Comparison of ENCODE assay signal across 28 cellular contexts in genomic region chr15:62715946-62716345, GRCh38.
"Had no signal": no experiment of that assay in that cellular context is flagged by ENCODE, and none has a peak within 500 bp of the region (broad histone marks: within the 10 kb centered on the region; RNA-seq: fewer than 3 reads in every experiment).

No MANE protein-coding gene starts in this region.

- H3K9me3 ChIP-seq: colonic mucosa, esophagus muscularis mucosa, esophagus squamous epithelium, gastrocnemius medialis, gastroesophageal sphincter, heart left ventricle, heart right ventricle had no signal

- H3K4me3 ChIP-seq: colonic mucosa, coronary artery, dorsolateral prefrontal cortex, esophagus muscularis mucosa, esophagus squamous epithelium, gastrocnemius medialis, gastroesophageal sphincter, heart left ventricle, heart right ventricle had no signal

- H3K4me1 ChIP-seq: colonic mucosa, esophagus muscularis mucosa, esophagus squamous epithelium, gastrocnemius medialis, gastroesophageal sphincter, heart left ventricle, heart right ventricle had no signal

- DNase-seq: colonic mucosa; cortex of kidney; dermis blood vessel endothelial cell; dorsolateral prefrontal cortex; effector CD4-positive, alpha-beta T cell; effector CD8-positive, alpha-beta T cell; effector memory CD4-positive, alpha-beta T cell; effector memory CD8-positive, alpha-beta T cell; endodermal cell; erythroblast; esophagus squamous epithelium; foreskin fibroblast; foreskin keratinocyte; foreskin melanocyte; gastrocnemius medialis; glutamatergic neuron; head of caudate nucleus; heart left ventricle; heart right ventricle had no signal

- ATAC-seq: effector memory CD8-positive, alpha-beta T cell; esophagus mucosa; foreskin keratinocyte; gastrocnemius medialis; gastroesophageal sphincter; heart left ventricle; heart right ventricle had no signal

- H3K27ac ChIP-seq: colonic mucosa, coronary artery, dorsolateral prefrontal cortex, epithelial cell of prostate, esophagus muscularis mucosa, esophagus squamous epithelium, foreskin keratinocyte, gastrocnemius medialis, gastroesophageal sphincter, heart left ventricle, heart right ventricle had no signal

- H3K27me3 ChIP-seq: colonic mucosa, dorsolateral prefrontal cortex, esophagus muscularis mucosa, esophagus squamous epithelium, foreskin keratinocyte, gastrocnemius medialis, gastroesophageal sphincter, heart left ventricle, heart right ventricle had no signal

- FAIRE-seq: colon, endometrium, endothelial cell of umbilical vein, frontal cortex had no signal
